In the genomic region with DNA sequence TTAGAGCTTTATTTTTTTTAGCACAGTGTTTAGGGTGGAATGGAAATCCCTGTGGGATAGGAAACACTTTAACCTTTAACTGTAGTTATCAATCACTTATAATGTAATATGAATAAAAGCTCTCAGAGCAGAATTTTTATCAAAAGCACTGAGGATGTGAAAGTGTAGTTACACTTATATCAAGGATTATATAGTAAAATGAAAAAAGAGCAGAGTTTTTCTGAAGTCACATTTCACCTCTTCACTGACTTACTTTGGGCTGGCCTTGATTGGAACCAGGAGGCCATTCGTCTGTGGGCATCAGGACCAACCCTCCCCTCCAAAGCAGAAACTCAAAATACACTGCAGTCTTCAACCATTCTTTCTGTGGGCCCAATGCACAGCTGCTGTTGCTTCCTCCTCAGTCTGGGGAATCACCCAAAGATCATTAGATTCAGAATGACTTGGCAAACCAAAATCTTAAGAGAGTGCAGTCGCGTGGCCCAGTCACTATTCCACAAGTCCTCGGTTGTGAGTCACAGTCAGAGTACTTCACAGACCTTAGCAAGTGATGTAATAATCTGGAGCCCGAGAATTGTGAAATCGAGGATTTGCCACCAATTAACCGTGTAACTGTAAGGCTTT, we compare ENCODE assay signal across 8 cellular contexts.
DNase-seq lines count a peak whose midpoint lies in the region; ATAC-seq and TF ChIP-seq lines count a peak whose summit lies in the region.

No MANE protein-coding gene starts in this region.

- H3K4me3 Mint-ChIP-seq in CD8-positive, alpha-beta memory T cell, result no peak overlapping the region

- H3K27ac Mint-ChIP-seq in CD8-positive, alpha-beta memory T cell, result no peak overlapping the region

- peaks cover 0 to 23% (median 0%) of the 10 kb centered on the region in 3 donors for H3K4me1 ChIP-seq in gastroesophageal sphincter
- H3K4me1 ChIP-seq in aorta (ENCODE audit: control insufficient read depth in 1 of 2, insufficient read depth in 2 of 2, low read length in 2 of 2), result peaks cover 3% of the 10 kb centered on the region in 2 donors
- no peaks in the 10 kb centered on the region for H3K4me1 ChIP-seq in CD8-positive, alpha-beta memory T cell (ENCODE audit: insufficient read depth, low read length)

- ATAC-seq in HG02759 (IDR thresholded peaks at IDR 0.05; ENCODE audit: unreplicated experiment), result peak; percentile 100
- ATAC-seq in gastroesophageal sphincter, result peak; percentile 80
- ATAC-seq in aorta (ENCODE audit: low FRiP score), result peak; percentile 73

- H3K9me3 Mint-ChIP-seq in CD8-positive, alpha-beta memory T cell, result peaks cover 0 to 4% (median 0%) of the 10 kb centered on the region in 5 donors

- no peaks in the 10 kb centered on the region for H3K27me3 Mint-ChIP-seq in CD8-positive, alpha-beta memory T cell

- POLR2A ChIA-PET in CD8-positive, alpha-beta memory T cell (lab: Charles Lee), result no interaction called here

- H3K27ac ChIP-seq in gastroesophageal sphincter, result peak overlapping the region in 2 of 4 donors; percentile 13 to 18
- no peak overlapping the region for H3K27ac ChIP-seq in aorta (ENCODE audit: low read depth in 1 of 2, low read length in 2 of 2)
- no peak overlapping the region for H3K27ac ChIP-seq in CD8-positive, alpha-beta memory T cell (ENCODE audit: low read depth, low read length)

- H3K4me1 Mint-ChIP-seq in CD8-positive, alpha-beta memory T cell, result peaks cover 0 to 6% (median 4%) of the 10 kb centered on the region in 3 donors

- no peaks in the 10 kb centered on the region for H3K36me3 Mint-ChIP-seq in CD8-positive, alpha-beta memory T cell

- TF ChIP-seq EP300 in gastroesophageal sphincter (IDR thresholded peaks at IDR 0.05), result no peak

- DNase-seq in activated naive CD4-positive, alpha-beta T cell treated with Interleukin-2 at 50 U/mL for 16 hours, result peak; percentile 15
- DNase-seq in activated naive CD4-positive, alpha-beta T cell treated with anti-CD3 and anti-CD28 coated beads, Interleukin-2, amount 50 U/mL, for 16 hours, result no peak
- DNase-seq in NOMO-1 treated with dmso at 0.1 percent for 144 hours (lab: John Stamatoyannopoulos, UW; ENCODE audit: unreplicated experiment), result peak; percentile 94
- DNase-seq in aorta, result peak in 1 of 2 donors; percentile 82
- no peak for DNase-seq in pons (ENCODE audit: low spot score)
- no peak for DNase-seq in CD8-positive, alpha-beta memory T cell

- intact Hi-C loops in aorta (cut with DNase I), result loop anchor here (10.0 kb wide), 2 partner anchors 249 to 271 kb away; no protein-coding TSS in a partner anchor

- TF ChIP-seq POLR2A in gastroesophageal sphincter (IDR thresholded peaks at IDR 0.05), result no peak

- no peaks in the 10 kb centered on the region for H3K27me3 ChIP-seq in gastroesophageal sphincter
- H3K27me3 ChIP-seq in aorta (ENCODE audit: control insufficient read depth in 1 of 2, insufficient read depth in 2 of 2, low read length in 1 of 2), result no peaks in the 10 kb centered on the region
- H3K27me3 ChIP-seq in CD8-positive, alpha-beta memory T cell (ENCODE audit: insufficient read depth, low read length, poor library complexity, severe bottlenecking), result no peaks in the 10 kb centered on the region

- WGBS in gastroesophageal sphincter (ENCODE audit: low coverage in 1 of 2), 2 donors, result 66 to 77% methylated on average over 7 of the region's 7 CpGs
- WGBS in aorta, 2 donors, result 81 to 83% methylated on average over 7 of the region's 7 CpGs

- H3K9me3 ChIP-seq in gastroesophageal sphincter (no peaks in the 10 kb centered on the region), aorta (ENCODE audit: control insufficient read depth, low read length) (no peaks in the 10 kb centered on the region)
- H3K9me3 ChIP-seq in CD8-positive, alpha-beta memory T cell (ENCODE audit: low read length), result no peaks in the 10 kb centered on the region

- CTCF ChIA-PET in CD8-positive, alpha-beta memory T cell (lab: Charles Lee), result no interaction called here

- TF ChIP-seq CTCF in gastroesophageal sphincter (IDR thresholded peaks at IDR 0.05), result no peak

- H3K36me3 ChIP-seq in gastroesophageal sphincter (no peaks in the 10 kb centered on the region), aorta (ENCODE audit: control insufficient read depth in 1 of 2, insufficient read depth in 2 of 2, low read length in 1 of 2) (no peaks in the 10 kb centered on the region)
- no peaks in the 10 kb centered on the region for H3K36me3 ChIP-seq in CD8-positive, alpha-beta memory T cell (ENCODE audit: insufficient read depth, low read length)

- H3K4me3 ChIP-seq in gastroesophageal sphincter, result no peak overlapping the region
- no peak overlapping the region for H3K4me3 ChIP-seq in aorta (ENCODE audit: low read length in 2 of 2)
- no peak overlapping the region for H3K4me3 ChIP-seq in CD8-positive, alpha-beta memory T cell (ENCODE audit: low read length)

Comparison
In these comparisons a context has a peak if more than half of its experiments do, and no peak if none do; other contexts are left out.
1. DNase-seq: peak in activated naive CD4-positive, alpha-beta T cell treated with Interleukin-2 at 50 U/mL for 16 hours (single experiment) and NOMO-1 treated with dmso at 0.1 percent for 144 hours (single experiment); none in activated naive CD4-positive, alpha-beta T cell treated with anti-CD3 and anti-CD28 coated beads, Interleukin-2, amount 50 U/mL, for 16 hours (single experiment), pons (single experiment) and CD8-positive, alpha-beta memory T cell (0 of 5).
2. Peak in every context shown above with its lines, with median percentiles within 50 percentile points of each other: ATAC-seq.